ENCODE assay signal across 1 cellular context in the genomic region with DNA sequence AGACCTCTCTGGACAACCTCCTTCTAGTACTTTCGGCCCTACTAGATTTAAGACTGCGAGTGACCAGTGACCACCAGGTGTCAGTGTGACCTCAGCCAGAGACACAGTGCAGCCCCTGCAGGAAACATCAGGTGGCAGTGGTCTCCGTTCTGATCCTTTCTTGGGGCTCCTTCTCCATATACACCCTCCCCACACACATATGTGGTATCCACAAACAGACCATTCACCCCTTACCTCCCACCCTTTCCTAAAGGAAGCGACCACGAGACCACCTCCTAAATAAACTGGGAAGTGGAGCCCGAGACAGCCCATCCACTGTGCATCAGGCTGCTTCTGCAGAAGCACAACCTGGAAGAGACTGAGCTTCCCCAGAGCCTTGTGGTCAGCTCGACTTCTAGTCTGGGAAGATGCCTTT.
TF ChIP-seq lines count a peak whose summit lies in the region.

No MANE protein-coding gene starts in this region.

TF ChIP-seq in HEK293, 187 proteins besides CTCF, POLR2A, EP300 and RAD21 (continued from another document):
- TF ChIP-seq, protein P1, sequence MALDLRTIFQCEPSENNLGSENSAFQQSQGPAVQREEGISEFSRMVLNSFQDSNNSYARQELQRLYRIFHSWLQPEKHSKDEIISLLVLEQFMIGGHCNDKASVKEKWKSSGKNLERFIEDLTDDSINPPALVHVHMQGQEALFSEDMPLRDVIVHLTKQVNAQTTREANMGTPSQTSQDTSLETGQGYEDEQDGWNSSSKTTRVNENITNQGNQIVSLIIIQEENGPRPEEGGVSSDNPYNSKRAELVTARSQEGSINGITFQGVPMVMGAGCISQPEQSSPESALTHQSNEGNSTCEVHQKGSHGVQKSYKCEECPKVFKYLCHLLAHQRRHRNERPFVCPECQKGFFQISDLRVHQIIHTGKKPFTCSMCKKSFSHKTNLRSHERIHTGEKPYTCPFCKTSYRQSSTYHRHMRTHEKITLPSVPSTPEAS (tag by site-specific recombination; IDR thresholded peaks at IDR 0.05), result peak; percentile 23; the same call in 1 of the 2 replicates
- TF ChIP-seq ZXDB (tag by site-specific recombination; IDR thresholded peaks at IDR 0.05) (0 out of 2 replicates have a peak, but pooled peaks have one; percentile 42), ZNF660 (tag by site-specific recombination; IDR thresholded peaks at IDR 0.05) (no peak), OSR2 (tag by site-specific recombination; IDR thresholded peaks at IDR 0.05) (peak; percentile 63), ZNF654 (tag by site-specific recombination; IDR thresholded peaks at IDR 0.05; ENCODE audit: low read depth) (peak; percentile 79), ZNF221 (tag by site-specific recombination; IDR thresholded peaks at IDR 0.05; ENCODE audit: borderline replicate concordance) (no peak)
- TF ChIP-seq, protein P2, sequence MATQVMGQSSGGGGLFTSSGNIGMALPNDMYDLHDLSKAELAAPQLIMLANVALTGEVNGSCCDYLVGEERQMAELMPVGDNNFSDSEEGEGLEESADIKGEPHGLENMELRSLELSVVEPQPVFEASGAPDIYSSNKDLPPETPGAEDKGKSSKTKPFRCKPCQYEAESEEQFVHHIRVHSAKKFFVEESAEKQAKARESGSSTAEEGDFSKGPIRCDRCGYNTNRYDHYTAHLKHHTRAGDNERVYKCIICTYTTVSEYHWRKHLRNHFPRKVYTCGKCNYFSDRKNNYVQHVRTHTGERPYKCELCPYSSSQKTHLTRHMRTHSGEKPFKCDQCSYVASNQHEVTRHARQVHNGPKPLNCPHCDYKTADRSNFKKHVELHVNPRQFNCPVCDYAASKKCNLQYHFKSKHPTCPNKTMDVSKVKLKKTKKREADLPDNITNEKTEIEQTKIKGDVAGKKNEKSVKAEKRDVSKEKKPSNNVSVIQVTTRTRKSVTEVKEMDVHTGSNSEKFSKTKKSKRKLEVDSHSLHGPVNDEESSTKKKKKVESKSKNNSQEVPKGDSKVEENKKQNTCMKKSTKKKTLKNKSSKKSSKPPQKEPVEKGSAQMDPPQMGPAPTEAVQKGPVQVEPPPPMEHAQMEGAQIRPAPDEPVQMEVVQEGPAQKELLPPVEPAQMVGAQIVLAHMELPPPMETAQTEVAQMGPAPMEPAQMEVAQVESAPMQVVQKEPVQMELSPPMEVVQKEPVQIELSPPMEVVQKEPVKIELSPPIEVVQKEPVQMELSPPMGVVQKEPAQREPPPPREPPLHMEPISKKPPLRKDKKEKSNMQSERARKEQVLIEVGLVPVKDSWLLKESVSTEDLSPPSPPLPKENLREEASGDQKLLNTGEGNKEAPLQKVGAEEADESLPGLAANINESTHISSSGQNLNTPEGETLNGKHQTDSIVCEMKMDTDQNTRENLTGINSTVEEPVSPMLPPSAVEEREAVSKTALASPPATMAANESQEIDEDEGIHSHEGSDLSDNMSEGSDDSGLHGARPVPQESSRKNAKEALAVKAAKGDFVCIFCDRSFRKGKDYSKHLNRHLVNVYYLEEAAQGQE (tag by site-specific recombination; IDR thresholded peaks at IDR 0.05), result no peak
- TF ChIP-seq, protein P3, sequence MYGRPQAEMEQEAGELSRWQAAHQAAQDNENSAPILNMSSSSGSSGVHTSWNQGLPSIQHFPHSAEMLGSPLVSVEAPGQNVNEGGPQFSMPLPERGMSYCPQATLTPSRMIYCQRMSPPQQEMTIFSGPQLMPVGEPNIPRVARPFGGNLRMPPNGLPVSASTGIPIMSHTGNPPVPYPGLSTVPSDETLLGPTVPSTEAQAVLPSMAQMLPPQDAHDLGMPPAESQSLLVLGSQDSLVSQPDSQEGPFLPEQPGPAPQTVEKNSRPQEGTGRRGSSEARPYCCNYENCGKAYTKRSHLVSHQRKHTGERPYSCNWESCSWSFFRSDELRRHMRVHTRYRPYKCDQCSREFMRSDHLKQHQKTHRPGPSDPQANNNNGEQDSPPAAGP (tag by site-specific recombination; IDR thresholded peaks at IDR 0.05), result peak; percentile 59; the same call in 1 of the 2 replicates
